2 cellular contexts compared by ENCODE assay signal in genomic region chr6:49325901-49326300, GRCh38.
TF ChIP-seq lines count a peak whose summit lies in the region.

No MANE protein-coding gene starts in this region.

TF ChIP-seq in A549, 52 proteins besides CTCF, POLR2A, EP300 and RAD21:
- TF ChIP-seq SREBF2 (IDR thresholded peaks at IDR 0.05): no peak
- no peak for TF ChIP-seq HOXB5 (CRISPR knock-in tag; IDR thresholded peaks at IDR 0.05)
- TF ChIP-seq MAFK (IDR thresholded peaks at IDR 0.05; ENCODE audit: partially characterized antibody): no peak
- no peak for TF ChIP-seq ELK1 (IDR thresholded peaks at IDR 0.05; ENCODE audit: low read depth, low read length)
- TF ChIP-seq HOXB13 (CRISPR knock-in tag; IDR thresholded peaks at IDR 0.05; ENCODE audit: low read depth): no peak
- TF ChIP-seq POLR2AphosphoS2 (conservative IDR thresholded peaks at IDR 0.05; ENCODE audit: low read length): no peak
TF ChIP-seq in A549: peak in this region for 0.

TF ChIP-seq in HCT116, 20 proteins besides CTCF, POLR2A, EP300 and RAD21:
- TF ChIP-seq EGR1 (IDR thresholded peaks at IDR 0.05; ENCODE audit: low read depth): no peak
- TF ChIP-seq, protein P1, sequence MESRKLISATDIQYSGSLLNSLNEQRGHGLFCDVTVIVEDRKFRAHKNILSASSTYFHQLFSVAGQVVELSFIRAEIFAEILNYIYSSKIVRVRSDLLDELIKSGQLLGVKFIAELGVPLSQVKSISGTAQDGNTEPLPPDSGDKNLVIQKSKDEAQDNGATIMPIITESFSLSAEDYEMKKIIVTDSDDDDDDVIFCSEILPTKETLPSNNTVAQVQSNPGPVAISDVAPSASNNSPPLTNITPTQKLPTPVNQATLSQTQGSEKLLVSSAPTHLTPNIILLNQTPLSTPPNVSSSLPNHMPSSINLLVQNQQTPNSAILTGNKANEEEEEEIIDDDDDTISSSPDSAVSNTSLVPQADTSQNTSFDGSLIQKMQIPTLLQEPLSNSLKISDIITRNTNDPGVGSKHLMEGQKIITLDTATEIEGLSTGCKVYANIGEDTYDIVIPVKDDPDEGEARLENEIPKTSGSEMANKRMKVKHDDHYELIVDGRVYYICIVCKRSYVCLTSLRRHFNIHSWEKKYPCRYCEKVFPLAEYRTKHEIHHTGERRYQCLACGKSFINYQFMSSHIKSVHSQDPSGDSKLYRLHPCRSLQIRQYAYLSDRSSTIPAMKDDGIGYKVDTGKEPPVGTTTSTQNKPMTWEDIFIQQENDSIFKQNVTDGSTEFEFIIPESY (IDR thresholded peaks at IDR 0.05; ENCODE audit: extremely low read depth, insufficient replicate concordance, low read length): no peak
- TF ChIP-seq JUND (IDR thresholded peaks at IDR 0.05): no peak
- no peak for TF ChIP-seq ATF3 (IDR thresholded peaks at IDR 0.05)
- no peak for TF ChIP-seq ZNF274 (IDR thresholded peaks at IDR 0.05; ENCODE audit: low read depth, low read length)
- TF ChIP-seq EZH2phosphoT487 (IDR thresholded peaks at IDR 0.05; ENCODE audit: borderline replicate concordance): no peak
- TF ChIP-seq, protein P2, sequence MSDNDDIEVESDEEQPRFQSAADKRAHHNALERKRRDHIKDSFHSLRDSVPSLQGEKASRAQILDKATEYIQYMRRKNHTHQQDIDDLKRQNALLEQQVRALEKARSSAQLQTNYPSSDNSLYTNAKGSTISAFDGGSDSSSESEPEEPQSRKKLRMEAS (IDR thresholded peaks at IDR 0.05): no peak
- TF ChIP-seq SIN3A (IDR thresholded peaks at IDR 0.05; ENCODE audit: low read depth): no peak
TF ChIP-seq in HCT116: peak in this region for 0.
